ENCODE assay signal across 24 cellular contexts in genomic region chr16:57125969-57126368, GRCh38.
"Had no signal": no experiment of that assay in that cellular context is flagged by ENCODE, and none has a peak within 500 bp of the region (broad histone marks: within the 10 kb centered on the region; RNA-seq: fewer than 3 reads in every experiment).

No MANE protein-coding gene starts in this region.

- H3K27me3 ChIP-seq: Peyer's patch, SJSA1 had no signal

- H3K4me3 ChIP-seq: Peyer's patch, SJSA1 had no signal

- H3K9me3 Mint-ChIP-seq: activated naive CD4-positive, alpha-beta T cell treated with anti-CD3 and anti-CD28 coated beads, Interleukin-2, amount 50 U/mL, for 72 hours; activated T-cell treated with anti-CD3 and anti-CD28 coated beads, Interleukin-2, amount 50 U/mL, for 4 hours; T-helper 1 cell treated with Interleukin-12 subunit alpha and Interleukin-12 subunit beta and Interleukin-4 antibody, amounts not matched to agents 30 μg/mL and 1 μg/mL, for 36 hours had no signal

- DNase-seq: activated CD4-positive, alpha-beta T cell treated with anti-CD3 and anti-CD28 coated beads for 4 hours; activated CD4-positive, alpha-beta T cell treated with anti-CD3 and anti-CD28 coated beads, Interleukin-2, amount 50 U/mL, for 48 hours; activated effector memory CD4-positive, alpha-beta T cell treated with anti-CD3 and anti-CD28 coated beads, Interleukin-2, amount 50 U/mL, for 16 hours; activated naive CD4-positive, alpha-beta T cell treated with Interleukin-2 at 50 U/mL for 16 hours; activated T-cell treated with anti-CD3 and anti-CD28 coated beads, Interleukin-2, amount 50 U/mL, for 4 hours; anterior cingulate cortex; NCI-H1092; NCI-H1417 treated with DMSO at 0.1 percent for 48 hours; NCI-H1694; NCI-H2029; NCI-H2107; NCI-H2171 treated with DMSO at 0.1 percent for 48 hours; NCI-H226; NCI-H69; NK-92 treated with Interleukin-12 subunit alpha and Interleukin-12 subunit beta, amount 100 ng/mL, for 24 hours; Peyer's patch; SW 1271 had no signal

- H3K36me3 Mint-ChIP-seq: activated CD8-positive, alpha-beta memory T cell treated with anti-CD3 and anti-CD28 coated beads, Interleukin-2, amount 10 ng/mL, durations not matched to agents 7 days and 5 days; activated naive CD4-positive, alpha-beta T cell treated with anti-CD3 and anti-CD28 coated beads, Interleukin-2, amount 50 U/mL, for 72 hours had no signal

- H3K4me1 ChIP-seq: Peyer's patch, SJSA1 had no signal

- H3K9me3 ChIP-seq: Peyer's patch, SJSA1 had no signal

- H3K27me3 Mint-ChIP-seq: activated CD8-positive, alpha-beta memory T cell treated with anti-CD3 and anti-CD28 coated beads, Interleukin-2, amount 10 ng/mL, durations not matched to agents 7 days and 5 days had no signal

- H3K4me3 Mint-ChIP-seq: activated CD8-positive, alpha-beta memory T cell treated with anti-CD3 and anti-CD28 coated beads, Interleukin-2, amount 10 ng/mL, durations not matched to agents 7 days and 5 days; activated T-cell treated with anti-CD3 and anti-CD28 coated beads, Interleukin-2, amount 50 U/mL, for 4 hours; T-helper 1 cell treated with Interleukin-12 subunit alpha and Interleukin-12 subunit beta and Interleukin-4 antibody, amounts not matched to agents 30 μg/mL and 1 μg/mL, for 36 hours had no signal

- ATAC-seq: activated CD4-positive, CD25-positive, alpha-beta regulatory T cell treated with anti-CD3 and anti-CD28 coated beads, Interleukin-2, amount 50 U/mL, for 24 hours; activated CD8-positive, alpha-beta memory T cell treated with anti-CD3 and anti-CD28 coated beads, Interleukin-2, amount 10 ng/mL, durations not matched to agents 7 days and 5 days; activated naive CD4-positive, alpha-beta T cell treated with anti-CD3 and anti-CD28 coated beads, Interleukin-2, amount 50 U/mL, for 72 hours; activated T-cell treated with anti-CD3 and anti-CD28 coated beads, Interleukin-2, amount 50 U/mL, for 4 hours; SK-N-SH treated with all-trans-retinoic acid at 6 μM for 48 hours had no signal

- H3K27ac ChIP-seq: KMS-11, Peyer's patch, SJSA1 had no signal
